In the genomic region with DNA sequence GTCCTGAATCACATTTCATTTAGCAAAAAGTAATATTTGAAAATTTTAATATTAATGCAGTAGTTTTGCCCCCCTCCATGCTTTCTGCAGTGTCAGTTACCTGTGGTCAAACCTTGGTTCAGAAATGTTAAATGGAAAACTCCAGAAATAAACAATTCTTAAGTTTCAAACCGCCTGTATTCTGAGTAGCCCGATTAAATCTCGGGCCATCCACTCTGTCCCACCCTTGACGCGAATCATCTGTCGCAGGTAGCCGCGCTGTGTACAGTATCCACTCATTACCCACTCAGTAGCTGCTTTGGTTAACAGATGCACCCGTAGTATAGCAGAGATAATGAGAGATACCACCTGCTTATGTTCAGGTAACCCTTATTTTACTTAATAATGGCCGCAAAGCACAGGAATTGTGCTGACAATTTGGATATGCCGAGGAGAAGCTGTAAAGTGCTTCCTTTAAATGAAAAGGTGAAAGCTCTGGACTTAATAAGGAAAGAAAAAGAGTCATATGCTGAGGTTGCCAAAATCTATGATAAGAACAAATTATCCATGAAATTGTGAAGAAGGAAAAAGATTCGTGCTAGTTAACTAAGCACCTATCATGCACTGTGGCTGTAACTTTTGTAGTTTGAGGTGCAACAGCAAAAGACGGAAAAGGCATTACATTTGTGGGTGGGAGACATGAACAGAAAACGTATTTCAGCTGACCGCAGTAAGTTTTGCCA, we compare ENCODE assay signal across 8 cellular contexts. TPM values are rescaled to one million over a fixed set of nuclear protein-coding genes. Genes with fewer than 3 reads are reported as not detected.
DNase-seq lines count a peak whose midpoint lies in the region; ATAC-seq and TF ChIP-seq lines count a peak whose summit lies in the region.

No MANE protein-coding gene starts in this region.

- no peak for DNase-seq in right atrium auricular region (ENCODE audit: low spot score)
- DNase-seq in Right ventricle myocardium superior = no peak
- peak in 1 of 7 donors; percentile 53 for DNase-seq in adrenal gland
- DNase-seq in memory B cell (ENCODE audit: low spot score in 2 of 2) = no peak
- no peak for DNase-seq in HK-2 (ENCODE audit: unreplicated experiment)
- no peak for DNase-seq in foreskin melanocyte
- no peak for DNase-seq in A172 (ENCODE audit: low spot score)

- 34 to 39% (median 38%) methylated on average over 15 of the region's 15 CpGs for WGBS in adrenal gland, 4 donors

- H3K27ac ChIP-seq in right atrium auricular region (peak overlapping the region; percentile 92 to 93), adrenal gland (peak overlapping the region in 4 of 5 donors; percentile 89 to 99 (median 99))

- no peaks in the 10 kb centered on the region for H3K9me3 ChIP-seq in right atrium auricular region
- H3K9me3 ChIP-seq in adrenal gland (replicated peaks in 1 of 3) = no peaks in the 10 kb centered on the region

- ATAC-seq in Right ventricle myocardium superior (ENCODE audit: poor library complexity) (no peak), memory B cell (ENCODE audit: low read depth) (no peak), GM18519 (IDR thresholded peaks at IDR 0.05; ENCODE audit: low FRiP score, unreplicated experiment) (no peak)

- H3K27me3 ChIP-seq in right atrium auricular region (no peaks in the 10 kb centered on the region), adrenal gland (no peaks in the 10 kb centered on the region)

- H3K4me1 ChIP-seq in right atrium auricular region (peaks cover 0 to 27% of the 10 kb centered on the region in 2 donors), adrenal gland (replicated peaks in 1 of 2) (peaks cover 18 to 24% of the 10 kb centered on the region in 2 donors)

- H3K4me3 Mint-ChIP-seq in memory B cell = peak overlapping the region; percentile 95

- H3K9me3 Mint-ChIP-seq in memory B cell = no peaks in the 10 kb centered on the region

- H3K4me1 Mint-ChIP-seq in memory B cell = peaks cover 27% of the 10 kb centered on the region

- TF ChIP-seq CTCF in right atrium auricular region (IDR thresholded peaks at IDR 0.05) = no peak
- TF ChIP-seq CTCF in adrenal gland (IDR thresholded peaks at IDR 0.05) = no peak

- intact Hi-C loops in Right ventricle myocardium superior (cut with DNase I) = no loop called here
- intact Hi-C loops in adrenal gland (cut with DNase I) = no loop called here

- no peak for TF ChIP-seq POLR2A in adrenal gland (IDR thresholded peaks at IDR 0.05)

- H3K27ac Mint-ChIP-seq in memory B cell = peak overlapping the region; percentile 100

- H3K36me3 Mint-ChIP-seq in memory B cell = peaks cover 2% of the 10 kb centered on the region

- H3K36me3 ChIP-seq in right atrium auricular region (no peaks in the 10 kb centered on the region), adrenal gland (replicated peaks in 1 of 2) (no peaks in the 10 kb centered on the region)

- H3K4me3 ChIP-seq in right atrium auricular region (peak overlapping the region; percentile 76 to 97), adrenal gland (peak overlapping the region in 3 of 4 donors; percentile 11 to 83 (median 27))

- peaks cover 3% of the 10 kb centered on the region for H3K27me3 Mint-ChIP-seq in memory B cell

RNA-seq across cellular contexts. Expression of a gene that starts 0.9 kb away (rescaled TPM):
- 1 to 10 TPM; 6.4 to 6.5 TPM for total RNA-seq in right atrium auricular region
- 5.5 TPM for total RNA-seq in Right ventricle myocardium superior
- total RNA-seq in adrenal gland = 10 to 100 TPM in 5 of 8 donors, 1 to 10 TPM in 3; 3.5 to 15.0 (median 11.0) TPM
- polyA plus RNA-seq in adrenal gland = 10 to 100 TPM in 1 of 3 donors, 1 to 10 TPM in 2; 3.4 to 10.1 (median 5.0) TPM
- 6.9 and 7.0 TPM in 2 replicates for total RNA-seq in A172 (2014; rRNA removed; shearing (Covaris generic))
